ENCODE assay signal across 14 cellular contexts in the genomic region with DNA sequence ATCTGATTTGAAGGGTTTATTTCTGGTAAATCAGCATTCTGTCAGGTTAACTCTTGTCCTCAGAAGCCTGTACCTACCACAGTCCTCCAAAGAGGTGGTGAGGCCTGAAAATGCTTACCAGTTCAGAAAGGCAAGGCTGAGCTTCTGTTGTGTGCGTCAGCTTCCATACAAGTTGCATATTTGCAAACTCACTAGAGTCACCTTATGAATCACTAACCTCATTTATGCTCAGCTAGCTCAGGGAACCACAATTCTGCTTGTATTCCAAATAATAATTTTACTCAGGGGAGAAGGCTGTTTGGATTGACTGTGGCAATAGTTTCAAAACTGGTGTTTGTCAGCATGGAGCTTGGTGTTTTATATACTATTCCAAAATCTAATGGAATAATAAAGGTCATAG.
DNase-seq lines count a peak whose midpoint lies in the region; ATAC-seq and TF ChIP-seq lines count a peak whose summit lies in the region.
"Had no signal": no experiment of that assay in that cellular context is flagged by ENCODE, and none has a peak within 500 bp of the region (broad histone marks: within the 10 kb centered on the region; RNA-seq: fewer than 3 reads in every experiment).

No MANE protein-coding gene starts in this region.

- H3K4me3 ChIP-seq in psoas muscle = no peak overlapping the region
- H3K4me3 ChIP-seq: dorsolateral prefrontal cortex had no signal

- WGBS in psoas muscle, 3 donors = 0 to 62% (median 55%) methylated on average over 1 of the region's 1 CpG

- no peak for TF ChIP-seq CTCF in psoas muscle (IDR thresholded peaks at IDR 0.05)

- peak in 3 of 4 donors; percentile 36 to 58 (median 48) for ATAC-seq in psoas muscle
- no peak for ATAC-seq in HG02588 (IDR thresholded peaks at IDR 0.05; ENCODE audit: unreplicated experiment)
- ATAC-seq in GM21390 (IDR thresholded peaks at IDR 0.05; ENCODE audit: unreplicated experiment) = no peak
- ATAC-seq in HG03521 (IDR thresholded peaks at IDR 0.05; ENCODE audit: unreplicated experiment) = no peak

- DNase-seq in Caki2 (ENCODE audit: low read depth) (peak; percentile 17), RKO (ENCODE audit: low spot score) (peak; percentile 75), epithelial cell of prostate (ENCODE audit: low read depth, low spot score) (no peak), psoas muscle (no peak), T-helper 9 cell (no peak)
- DNase-seq: activated CD4-positive, alpha-beta T cell treated with anti-CD3 and anti-CD28 coated beads, Interleukin-2, amount 10 ng/mL, durations not matched to agents 24 days and 14 days; activated naive CD4-positive, alpha-beta T cell treated with anti-CD3 and anti-CD28 coated beads, Interleukin-2, amount 10 ng/mL, durations not matched to agents 7 days and 5 days; dorsolateral prefrontal cortex; NCI-H1092; trophoblast cell had no signal

- H3K27me3 ChIP-seq in psoas muscle (ENCODE audit: insufficient read depth in 3 of 3, low read length in 2 of 3) = no peaks in the 10 kb centered on the region

- H3K9me3 ChIP-seq in psoas muscle = no peaks in the 10 kb centered on the region

- no peaks in the 10 kb centered on the region for H3K4me1 ChIP-seq in psoas muscle

- no peaks in the 10 kb centered on the region for H3K36me3 ChIP-seq in psoas muscle (ENCODE audit: insufficient read depth in 1 of 2, low read depth in 1 of 2)

- in situ Hi-C loops in Caki2 (cut with HindIII; ENCODE audit: low pct_unique_long_range_greater_than_20kb, low sequenced_read_pairs) = no loop called here

- intact Hi-C loops in psoas muscle (cut with DNase I) = no loop called here

- H3K27ac ChIP-seq in epithelial cell of prostate (peak overlapping the region; percentile 68), psoas muscle (peak overlapping the region; percentile 27)
- H3K27ac ChIP-seq: dorsolateral prefrontal cortex, HL-60 had no signal

Comparison
In these comparisons a context has a peak if more than half of its experiments do, and no peak if none do; other contexts are left out.
1. DNase-seq: peak in Caki2 (single experiment) and RKO (single experiment); none in epithelial cell of prostate (single experiment), psoas muscle (0 of 2) and T-helper 9 cell (single experiment).
2. ATAC-seq: peak in psoas muscle (3 of 4); none in HG02588 (single experiment), GM21390 (single experiment) and HG03521 (single experiment).